31 cellular contexts compared by ENCODE assay signal in the genomic region with DNA sequence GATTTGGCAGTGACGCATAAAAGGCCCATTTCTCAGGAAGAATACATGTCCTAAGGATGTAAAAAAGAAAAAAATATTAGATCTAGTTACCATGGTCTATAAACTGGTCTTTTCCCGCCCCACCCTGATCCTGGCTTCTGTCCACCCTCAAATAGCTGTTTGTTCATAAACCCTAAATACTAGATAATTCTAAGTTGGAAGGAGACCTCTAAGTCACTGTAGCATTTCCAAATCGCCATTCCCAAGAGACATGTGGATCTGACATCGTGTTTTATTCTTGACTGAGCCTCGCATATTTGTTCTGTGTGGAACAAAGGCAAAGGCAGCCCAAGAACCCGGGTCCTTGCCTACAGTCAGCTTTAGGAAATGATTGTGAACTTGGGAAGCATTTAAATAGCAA. TPM values are rescaled to one million over a fixed set of nuclear protein-coding genes. Genes with fewer than 3 reads are reported as not detected.
A peak's percentile ranks its signal among the peaks of the same experiment; 100 is the strongest.
DNase-seq lines count a peak whose midpoint lies in the region; ATAC-seq, FAIRE-seq and TF ChIP-seq lines count a peak whose summit lies in the region.
"Had no signal": no experiment of that assay in that cellular context is flagged by ENCODE, and none has a peak within 500 bp of the region (broad histone marks: within the 10 kb centered on the region; RNA-seq: fewer than 3 reads in every experiment).

No MANE protein-coding gene starts in this region.

- no peak for DNase-seq in astrocyte (ENCODE audit: low read depth)
- peak; percentile 46 for DNase-seq in left ventricle myocardium inferior
- no peak for DNase-seq in osteocyte (ENCODE audit: extremely low spot score, unreplicated experiment)
- peak in 1 of 2 donors; percentile 65 for DNase-seq in tibial artery
- DNase-seq in activated naive CD8-positive, alpha-beta T cell treated with anti-CD3 and anti-CD28 coated beads for 36 hours = no peak
- DNase-seq in amygdala (lab: John Stamatoyannopoulos, UW) = no peak
- no peak for DNase-seq in H4 (ENCODE audit: low spot score)
- DNase-seq: activated CD4-positive, alpha-beta T cell treated with anti-CD3 and anti-CD28 coated beads, Interleukin-2, amount 10 ng/mL, durations not matched to agents 24 days and 14 days; activated gamma-delta T cell; activated T-cell treated with anti-CD3 and anti-CD28 coated beads, Interleukin-2, amount 50 U/mL, for 1 hour; DMS153; kidney glomerular epithelial cell; MM.1S; NCI-H1417 treated with DMSO at 0.1 percent for 48 hours; NCI-H2081; NCI-H226; NCI-H69; Peyer's patch; stimulated activated CD4-positive, alpha-beta T cell treated with anti-CD3 and anti-CD28 coated beads, Interleukin-4, amount 100 ng/mL, for 1 hour; substantia nigra; SW 1271; T-helper 9 cell; WERI-Rb-1 had no signal

- no peaks in the 10 kb centered on the region for H3K79me2 ChIP-seq in astrocyte (ENCODE audit: insufficient read depth, low read length)

- no peak for FAIRE-seq in astrocyte (lab: Jason Lieb, UNC)
- FAIRE-seq: endothelial cell of umbilical vein, GM12892 had no signal

- no peak overlapping the region for H3K4me3 ChIP-seq in astrocyte (ENCODE audit: insufficient read depth, low read depth, low read length)
- no peak overlapping the region for H3K4me3 ChIP-seq in left ventricle myocardium inferior
- H3K4me3 ChIP-seq in tibial artery = no peak overlapping the region
- H3K4me3 ChIP-seq: HAP-1, Peyer's patch had no signal

- no peak overlapping the region for H3K27ac ChIP-seq in astrocyte (ENCODE audit: low read depth, low read length)
- H3K27ac ChIP-seq in left ventricle myocardium inferior (replicated peaks) = peak overlapping the region; percentile 54
- H3K27ac ChIP-seq in tibial artery = peak overlapping the region; percentile 76 to 81
- H3K27ac ChIP-seq: KMS-11, Peyer's patch, WERI-Rb-1 had no signal

- H3K4me1 ChIP-seq in astrocyte (ENCODE audit: insufficient read depth, low read length) (peaks cover 14% of the 10 kb centered on the region), left ventricle myocardium inferior (peaks cover 76% of the 10 kb centered on the region), tibial artery (peaks cover 3 to 67% (median 59%) of the 10 kb centered on the region in 4 donors)
- H3K4me1 ChIP-seq: HAP-1, Peyer's patch had no signal

- H3K9me3 ChIP-seq in astrocyte (ENCODE audit: insufficient read depth, low read depth, low read length) = no peaks in the 10 kb centered on the region
- H3K9me3 ChIP-seq in left ventricle myocardium inferior (replicated peaks) = no peaks in the 10 kb centered on the region
- H3K9me3 ChIP-seq in tibial artery = no peaks in the 10 kb centered on the region
- H3K9me3 ChIP-seq: HAP-1, Peyer's patch had no signal

- H3K4me1 Mint-ChIP-seq in astrocyte (ENCODE audit: low read depth, unreplicated experiment) (peaks cover 48% of the 10 kb centered on the region), osteocyte (ENCODE audit: unreplicated experiment) (peaks cover 25% of the 10 kb centered on the region)
- no peaks in the 10 kb centered on the region for H3K4me1 Mint-ChIP-seq in activated naive CD8-positive, alpha-beta T cell treated with anti-CD3 and anti-CD28 coated beads for 36 hours
- H3K4me1 Mint-ChIP-seq: activated CD4-positive, alpha-beta T cell treated with anti-CD3 and anti-CD28 coated beads, Interleukin-2, amount 10 ng/mL, durations not matched to agents 24 days and 14 days; memory B cell; stimulated activated effector memory CD8-positive, alpha-beta T cell treated with anti-CD3 and anti-CD28 coated beads, Interleukin-12 subunit alpha, Interleukin-12 subunit beta, amount 100 ng/mL, for 72 hours had no signal

- TF ChIP-seq CTCF in astrocyte (IDR thresholded peaks at IDR 0.05; ENCODE audit: insufficient read depth, low read depth, low read length) = no peak
- TF ChIP-seq CTCF in left ventricle myocardium inferior (IDR thresholded peaks at IDR 0.05; ENCODE audit: borderline replicate concordance) = no peak
- TF ChIP-seq CTCF in osteocyte (IDR thresholded peaks at IDR 0.05) = no peak
- TF ChIP-seq CTCF in tibial artery (IDR thresholded peaks at IDR 0.05) = no peak

- H3K9me3 Mint-ChIP-seq in astrocyte (ENCODE audit: unreplicated experiment) = no peaks in the 10 kb centered on the region
- H3K9me3 Mint-ChIP-seq in osteocyte (ENCODE audit: unreplicated experiment) = no peaks in the 10 kb centered on the region
- H3K9me3 Mint-ChIP-seq in activated naive CD8-positive, alpha-beta T cell treated with anti-CD3 and anti-CD28 coated beads for 36 hours = no peaks in the 10 kb centered on the region
- H3K9me3 Mint-ChIP-seq: activated CD4-positive, alpha-beta T cell treated with anti-CD3 and anti-CD28 coated beads, Interleukin-2, amount 10 ng/mL, durations not matched to agents 24 days and 14 days; brain; memory B cell; stimulated activated effector memory CD8-positive, alpha-beta T cell treated with anti-CD3 and anti-CD28 coated beads, Interleukin-12 subunit alpha, Interleukin-12 subunit beta, amount 100 ng/mL, for 72 hours had no signal

- H3K27me3 Mint-ChIP-seq in astrocyte (ENCODE audit: low read depth, unreplicated experiment) (no peaks in the 10 kb centered on the region), osteocyte (ENCODE audit: unreplicated experiment) (no peaks in the 10 kb centered on the region)
- no peaks in the 10 kb centered on the region for H3K27me3 Mint-ChIP-seq in activated naive CD8-positive, alpha-beta T cell treated with anti-CD3 and anti-CD28 coated beads for 36 hours
- H3K27me3 Mint-ChIP-seq: activated CD4-positive, alpha-beta T cell treated with anti-CD3 and anti-CD28 coated beads, Interleukin-2, amount 10 ng/mL, durations not matched to agents 24 days and 14 days; memory B cell had no signal

- H3K36me3 ChIP-seq in astrocyte (ENCODE audit: insufficient read depth, low read length) (peaks cover 24% of the 10 kb centered on the region), left ventricle myocardium inferior (peaks cover 57% of the 10 kb centered on the region), tibial artery (peaks cover 44 to 74% (median 55%) of the 10 kb centered on the region in 3 donors)
- H3K36me3 ChIP-seq: HAP-1 had no signal

- H2AFZ ChIP-seq in astrocyte (ENCODE audit: low read depth, low read length) = no peak overlapping the region

- H3K4me3 Mint-ChIP-seq in astrocyte (ENCODE audit: unreplicated experiment) (peak overlapping the region; percentile 29), osteocyte (ENCODE audit: unreplicated experiment) (no peak overlapping the region)
- no peak overlapping the region for H3K4me3 Mint-ChIP-seq in activated naive CD8-positive, alpha-beta T cell treated with anti-CD3 and anti-CD28 coated beads for 36 hours
- H3K4me3 Mint-ChIP-seq: activated CD4-positive, alpha-beta T cell treated with anti-CD3 and anti-CD28 coated beads, Interleukin-2, amount 10 ng/mL, durations not matched to agents 24 days and 14 days; brain; memory B cell; stimulated activated effector memory CD8-positive, alpha-beta T cell treated with anti-CD3 and anti-CD28 coated beads, Interleukin-12 subunit alpha, Interleukin-12 subunit beta, amount 100 ng/mL, for 72 hours had no signal

- intact Hi-C loops in left ventricle myocardium inferior (cut with micrococcal nuclease) = no loop called here
- intact Hi-C loops in tibial artery (cut with DNase I; ENCODE audit: low total_unique reads) = no loop called here

- H3K9ac ChIP-seq in astrocyte (ENCODE audit: low read length) = no peak overlapping the region
- H3K9ac ChIP-seq: KMS-11 had no signal

- H3K27ac Mint-ChIP-seq in astrocyte (ENCODE audit: unreplicated experiment) = peak overlapping the region; percentile 73
- H3K27ac Mint-ChIP-seq in osteocyte (ENCODE audit: unreplicated experiment) = peak overlapping the region; percentile 16
- no peak overlapping the region for H3K27ac Mint-ChIP-seq in activated naive CD8-positive, alpha-beta T cell treated with anti-CD3 and anti-CD28 coated beads for 36 hours
- H3K27ac Mint-ChIP-seq: activated CD4-positive, alpha-beta T cell treated with anti-CD3 and anti-CD28 coated beads, Interleukin-2, amount 10 ng/mL, durations not matched to agents 24 days and 14 days; memory B cell; stimulated activated effector memory CD8-positive, alpha-beta T cell treated with anti-CD3 and anti-CD28 coated beads, Interleukin-12 subunit alpha, Interleukin-12 subunit beta, amount 100 ng/mL, for 72 hours had no signal

- H3K36me3 Mint-ChIP-seq in astrocyte (ENCODE audit: low read depth, unreplicated experiment) = peaks cover 27% of the 10 kb centered on the region
- H3K36me3 Mint-ChIP-seq in osteocyte (ENCODE audit: unreplicated experiment) = peaks cover 56% of the 10 kb centered on the region
- H3K36me3 Mint-ChIP-seq in activated naive CD8-positive, alpha-beta T cell treated with anti-CD3 and anti-CD28 coated beads for 36 hours = no peaks in the 10 kb centered on the region
- H3K36me3 Mint-ChIP-seq: memory B cell had no signal

- no peak for ATAC-seq in GM21723 (IDR thresholded peaks at IDR 0.05; ENCODE audit: unreplicated experiment)
- ATAC-seq: stimulated activated effector memory CD8-positive, alpha-beta T cell treated with anti-CD3 and anti-CD28 coated beads, Interleukin-12 subunit alpha, Interleukin-12 subunit beta, amount 100 ng/mL, for 72 hours had no signal

- no peaks in the 10 kb centered on the region for H4K20me1 ChIP-seq in astrocyte (ENCODE audit: insufficient read depth, low read length)

- no peaks in the 10 kb centered on the region for H3K27me3 ChIP-seq in astrocyte (ENCODE audit: insufficient read depth, low read length)
- no peaks in the 10 kb centered on the region for H3K27me3 ChIP-seq in left ventricle myocardium inferior (ENCODE audit: low read depth)
- no peaks in the 10 kb centered on the region for H3K27me3 ChIP-seq in tibial artery
- H3K27me3 ChIP-seq: Peyer's patch had no signal

- H3K4me2 ChIP-seq in astrocyte (ENCODE audit: low read length) = no peak overlapping the region
- H3K4me2 ChIP-seq: KMS-11 had no signal

RNA-seq across cellular contexts. Expression of gene LMCD1, which starts 49.0 kb away (rescaled TPM):
- total RNA-seq in astrocyte = 374 and 437 TPM in 2 replicates
- total RNA-seq in left ventricle myocardium inferior = 72.9 TPM
- 135 and 136 TPM in 2 replicates for total RNA-seq in osteocyte
- total RNA-seq in activated naive CD8-positive, alpha-beta T cell treated with anti-CD3 and anti-CD28 coated beads for 36 hours = 1 to 10 TPM; 2.3 to 2.7 TPM
- 12.0 and 13.7 TPM in 2 replicates for total RNA-seq in H4 (2014; rRNA removed; shearing (Covaris generic))
